ENCODE assay signal across 10 cellular contexts in the genomic region with DNA sequence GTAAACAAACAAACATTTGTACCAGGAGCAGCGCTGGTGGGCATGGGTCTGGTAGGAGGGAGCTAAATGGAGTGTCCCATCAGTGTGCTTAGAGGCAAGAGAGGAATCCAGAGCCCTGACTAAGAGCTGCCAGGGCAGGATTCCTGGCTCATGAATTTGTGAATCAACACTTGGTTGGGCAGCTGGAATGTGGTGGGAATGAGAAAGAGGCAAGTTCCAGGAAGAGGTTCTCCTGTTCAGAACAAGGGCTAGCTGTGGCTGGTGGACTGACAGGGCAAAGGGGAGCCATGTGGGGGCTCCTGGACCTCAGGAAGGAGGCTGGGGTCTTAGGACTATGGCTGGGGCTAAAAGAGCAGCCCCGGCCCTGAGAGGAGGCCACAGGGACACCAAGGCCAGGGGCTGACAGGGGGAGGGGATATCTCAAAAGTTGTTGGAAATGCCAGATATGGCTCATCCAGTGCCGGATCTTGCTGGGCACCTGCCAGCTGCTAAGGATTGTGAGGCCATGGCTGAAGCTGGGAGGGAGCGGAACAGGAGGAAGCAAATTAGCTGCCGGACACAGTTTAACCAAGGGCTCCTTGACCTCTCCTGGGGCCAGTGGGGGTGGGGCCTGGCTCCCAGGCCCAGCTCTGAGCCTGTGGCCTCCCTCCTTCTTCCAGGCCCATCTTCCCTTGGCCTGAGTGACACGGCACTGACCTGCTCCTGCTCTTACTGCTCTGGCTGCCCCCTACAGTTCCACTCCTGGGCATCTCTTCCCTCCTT. TPM values are rescaled to one million over a fixed set of nuclear protein-coding genes. Genes with fewer than 3 reads are reported as not detected.
A peak's percentile ranks its signal among the peaks of the same experiment; 100 is the strongest.
DNase-seq lines count a peak whose midpoint lies in the region; ATAC-seq and TF ChIP-seq lines count a peak whose summit lies in the region.
"Had no signal": no experiment of that assay in that cellular context is flagged by ENCODE, and none has a peak within 500 bp of the region (broad histone marks: within the 10 kb centered on the region; RNA-seq: fewer than 3 reads in every experiment).

No MANE protein-coding gene starts in this region.

- peak; percentile 78 for DNase-seq in BJ (ENCODE audit: low read depth)
- no peak for DNase-seq in RWPE2 (ENCODE audit: low spot score)
- peak; percentile 98 for DNase-seq in fibroblast of peridontal ligament (ENCODE audit: extremely low read depth)
- DNase-seq in omental fat pad (ENCODE audit: low spot score): no peak
- no peak for DNase-seq in A673 (ENCODE audit: low spot score)
- no peak for DNase-seq in OCI-LY7 (ENCODE audit: low spot score)
- DNase-seq in Calu3: no peak
- DNase-seq: activated gamma-delta T cell treated with Interleukin-2 at 50 U/mL for 16 hours; stimulated activated naive CD8-positive, alpha-beta T cell treated with anti-CD3 and anti-CD28 coated beads, Interleukin-15, Interleukin-2, amounts not matched to agents 100 U/mL and 50 U/mL, for 24 hours had no signal

- CTCF ChIA-PET in BJ (lab: Yijun Ruan, JAX) (interaction anchor here (0.7 to 2.9 kb wide), 19 partner anchors 10 to 416 kb away, joined by 3 to 20 read pairs (median 5); a partner anchor contains a TSS), A673 (lab: Charles Lee) (no interaction called here), OCI-LY7 (lab: Charles Lee; ENCODE audit: unreplicated experiment) (no interaction called here), Calu3 (lab: Charles Lee) (interaction anchor here (0.6 to 1.0 kb wide), 3 partner anchors 13 to 413 kb away, joined by 3 read pairs; no protein-coding TSS in a partner anchor)

- no peak overlapping the region for H3K27ac Mint-ChIP-seq in Calu3 (ENCODE audit: unreplicated experiment)

- no peak overlapping the region for H3K4me3 ChIP-seq in BJ (ENCODE audit: low read depth, low read length)
- H3K4me3 ChIP-seq in RWPE2 (ENCODE audit: severe bottlenecking): no peak overlapping the region
- H3K4me3 ChIP-seq in A673 (ENCODE audit: low read depth, low read length, poor library complexity, severe bottlenecking): no peak overlapping the region
- no peak overlapping the region for H3K4me3 ChIP-seq in OCI-LY7 (ENCODE audit: low read depth, low read length, poor library complexity, severe bottlenecking)

- no peak overlapping the region for H2AFZ ChIP-seq in OCI-LY7 (ENCODE audit: low read length)

- no peaks in the 10 kb centered on the region for H3K9me3 Mint-ChIP-seq in Calu3 (ENCODE audit: low read depth, unreplicated experiment)

- intact Hi-C loops in A673 (cut with micrococcal nuclease; ENCODE audit: unreplicated experiment): no loop called here
- intact Hi-C loops in OCI-LY7 (cut with micrococcal nuclease; ENCODE audit: unreplicated experiment): no loop called here
- intact Hi-C loops in Calu3 (cut with micrococcal nuclease; ENCODE audit: unreplicated experiment): no loop called here

- H4K20me1 ChIP-seq in OCI-LY7 (ENCODE audit: insufficient read depth, low read length): no peaks in the 10 kb centered on the region

- H3K4me1 ChIP-seq in RWPE2 (ENCODE audit: insufficient read depth, poor library complexity, severe bottlenecking): peaks cover 7% of the 10 kb centered on the region
- H3K4me1 ChIP-seq in A673 (ENCODE audit: insufficient read depth, low read length, poor library complexity, severe bottlenecking): no peaks in the 10 kb centered on the region
- H3K4me1 ChIP-seq in OCI-LY7 (ENCODE audit: insufficient read depth, low read length, poor library complexity, severe bottlenecking): no peaks in the 10 kb centered on the region

- H3K4me3 Mint-ChIP-seq in Calu3 (ENCODE audit: low read depth, unreplicated experiment): no peak overlapping the region

- TF ChIP-seq CTCF in BJ (IDR thresholded peaks at IDR 0.05; ENCODE audit: insufficient read depth, low read depth, low read length): no peak
- TF ChIP-seq CTCF in RWPE2 (IDR thresholded peaks at IDR 0.05; ENCODE audit: poor library complexity, severe bottlenecking): no peak
- TF ChIP-seq CTCF in omental fat pad (IDR thresholded peaks at IDR 0.05): no peak
- TF ChIP-seq CTCF in A673 (conservative IDR thresholded peaks at IDR 0.05; ENCODE audit: low read depth, low read length): no peak
- TF ChIP-seq CTCF in OCI-LY7 (conservative IDR thresholded peaks at IDR 0.05; ENCODE audit: low read length): no peak
- TF ChIP-seq CTCF in Calu3 (IDR thresholded peaks at IDR 0.05; ENCODE audit: unreplicated experiment): no peak

- POLR2A ChIA-PET in BJ (lab: Charles Lee): no interaction called here
- POLR2A ChIA-PET in A673 (lab: Charles Lee; ENCODE audit: low non-redundant PET): no interaction called here
- POLR2A ChIA-PET in OCI-LY7 (lab: Charles Lee): interaction anchor here (0.7 kb wide), 1 partner anchor 22 kb away, joined by 3 read pairs; no protein-coding TSS in a partner anchor

- no peaks in the 10 kb centered on the region for H3K79me2 ChIP-seq in OCI-LY7 (ENCODE audit: insufficient read depth, low read depth, low read length)

- H3K27me3 ChIP-seq in BJ (ENCODE audit: control insufficient read depth, insufficient read depth, low read length) (no peaks in the 10 kb centered on the region), RWPE2 (ENCODE audit: insufficient read depth, poor library complexity, severe bottlenecking) (no peaks in the 10 kb centered on the region), A673 (replicated peaks; ENCODE audit: insufficient read depth, low read depth, low read length, poor library complexity) (no peaks in the 10 kb centered on the region)

- H3K9me3 ChIP-seq in RWPE2 (ENCODE audit: severe bottlenecking) (no peaks in the 10 kb centered on the region), A673 (ENCODE audit: low read depth, low read length, poor library complexity, severe bottlenecking) (no peaks in the 10 kb centered on the region), OCI-LY7 (ENCODE audit: low read length) (no peaks in the 10 kb centered on the region)

- peaks cover 3% of the 10 kb centered on the region for H3K4me1 Mint-ChIP-seq in Calu3 (ENCODE audit: low read depth, unreplicated experiment)

- peak; percentile 96 for ATAC-seq in RWPE2 (ENCODE audit: low read depth)
- peak; percentile 72 for ATAC-seq in omental fat pad (ENCODE audit: low FRiP score)
- ATAC-seq in GM21381 (IDR thresholded peaks at IDR 0.05; ENCODE audit: unreplicated experiment): no peak
- ATAC-seq: stimulated activated naive CD8-positive, alpha-beta T cell treated with anti-CD3 and anti-CD28 coated beads, Interleukin-15, Interleukin-2, amounts not matched to agents 100 U/mL and 50 U/mL, for 24 hours had no signal

- H3K36me3 Mint-ChIP-seq in Calu3 (ENCODE audit: insufficient read depth, unreplicated experiment): no peaks in the 10 kb centered on the region

- H3K27me3 Mint-ChIP-seq in Calu3 (ENCODE audit: unreplicated experiment): peaks cover 8% of the 10 kb centered on the region

- H3K36me3 ChIP-seq in BJ (ENCODE audit: control insufficient read depth, insufficient read depth, low read length) (no peaks in the 10 kb centered on the region), RWPE2 (ENCODE audit: low read depth) (no peaks in the 10 kb centered on the region), A673 (ENCODE audit: insufficient read depth, low read length, poor library complexity, severe bottlenecking) (no peaks in the 10 kb centered on the region), OCI-LY7 (ENCODE audit: insufficient read depth, low read length) (no peaks in the 10 kb centered on the region)

- no TSS peak for BruUV-seq in A673 (replicated peaks; lab: Mats Ljungman, UMichigan)
- BruUV-seq in OCI-LY7 (replicated peaks; lab: Mats Ljungman, UMichigan): no TSS peak
- no TSS peak for BruUV-seq in Calu3 (replicated peaks; lab: Mats Ljungman, UMichigan)

- H3K9me2 ChIP-seq in OCI-LY7 (ENCODE audit: insufficient read depth, low read length): no peaks in the 10 kb centered on the region

- no peak overlapping the region for H3K4me2 ChIP-seq in OCI-LY7 (ENCODE audit: low read length)

- H3K27ac ChIP-seq in RWPE2 (ENCODE audit: poor library complexity, severe bottlenecking) (peak overlapping the region; percentile 52), A673 (ENCODE audit: low read depth, low read length, poor library complexity, severe bottlenecking) (no peak overlapping the region), OCI-LY7 (ENCODE audit: low read depth, low read length, poor library complexity, severe bottlenecking) (no peak overlapping the region)

RNA-seq across cellular contexts. Expression of a gene that starts 14.6 kb away (rescaled TPM):
- 0.56 and 1.5 TPM in 2 replicates for polyA plus RNA-seq in BJ (2011; rRNA removed)
- polyA minus RNA-seq in BJ (2011; rRNA and poly(A)+ RNA removed): 0.46 and 0.90 TPM in 2 replicates
- total RNA-seq in omental fat pad: 1 to 10 TPM; 1.0 to 4.2 (median 2.4) TPM
- total RNA-seq in A673 (2021): 0.43 TPM in 1 of 2 replicates, not detected in the other
- not detected in 2 replicates for total RNA-seq in OCI-LY7 (2014; rRNA removed; shearing (Covaris generic))
- not detected in 2 replicates for total RNA-seq in OCI-LY7 (2022)
- total RNA-seq in Calu3 (2022): 0.42 TPM in 1 of 2 replicates, not detected in the other

RNA-seq across cellular contexts. Expression of a gene that starts 39.4 kb away (rescaled TPM):
- polyA plus RNA-seq in BJ (2011; rRNA removed): 0.15 TPM in 2 replicates
- 0.15 and 0.24 TPM in 2 replicates for polyA minus RNA-seq in BJ (2011; rRNA and poly(A)+ RNA removed)
- total RNA-seq in omental fat pad (1 to 10 TPM in 1 of 4 donors, under 1 TPM in 3; 0.47 to 1.1 (median 0.64) TPM), A673 (2021) (not detected in 2 replicates), OCI-LY7 (2022) (not detected in 2 replicates), Calu3 (2022) (1.6 and 2.3 TPM in 2 replicates)
- total RNA-seq in OCI-LY7 (2014; rRNA removed; shearing (Covaris generic)): not detected in 2 replicates

RNA-seq across cellular contexts. Expression of a gene that starts 50.6 kb away (rescaled TPM):
- polyA plus RNA-seq in BJ (2011; rRNA removed): 50.3 and 85.7 TPM in 2 replicates
- polyA minus RNA-seq in BJ (2011; rRNA and poly(A)+ RNA removed): 92.9 and 102 TPM in 2 replicates
- 10 to 100 TPM; 27.3 to 80.7 (median 31.9) TPM for total RNA-seq in omental fat pad
- total RNA-seq in A673 (2021): 24.0 and 32.0 TPM in 2 replicates
- 0.19 and 0.21 TPM in 2 replicates for total RNA-seq in OCI-LY7 (2014; rRNA removed; shearing (Covaris generic))
- 0.57 and 1.4 TPM in 2 replicates for total RNA-seq in OCI-LY7 (2022)
- 22.0 and 22.3 TPM in 2 replicates for total RNA-seq in Calu3 (2022)

Comparison
In these comparisons a context has a peak if more than half of its experiments do, and no peak if none do; other contexts are left out.
1. DNase-seq: peak in BJ (single experiment) and fibroblast of peridontal ligament (single experiment); none in RWPE2 (single experiment), omental fat pad (single experiment), A673 (single experiment), OCI-LY7 (single experiment) and Calu3 (single experiment).
2. CTCF ChIA-PET loops: an anchor here in BJ (0.7 to 2.9 kb wide) and Calu3 (0.6 to 1.0 kb wide); none called in A673 and OCI-LY7.